ENCODE assay signal across 8 cellular contexts in genomic region chr19:3557461-3558248, GRCh38. TPM values are rescaled to one million over a fixed set of nuclear protein-coding genes. Genes with fewer than 3 reads are reported as not detected.
DNase-seq lines count a peak whose midpoint lies in the region; ATAC-seq and TF ChIP-seq lines count a peak whose summit lies in the region.

MFSD12 (minus strand) TSS chr19:3557586; CDS start chr19:3557403, 183 bp downstream.

- POLR2A ChIA-PET in AG04449 (lab: Yijun Ruan, JAX) = interaction anchor here (0.7 to 1.1 kb wide), 4 partner anchors 12 to 98 kb away, joined by 3 to 4 read pairs (median 3); no protein-coding TSS in a partner anchor

- CTCF ChIA-PET in AG04449 (lab: Yijun Ruan, JAX) = interaction anchor here (0.9 to 6.4 kb wide), 6 partner anchors 10 to 107 kb away, joined by 3 to 66 read pairs (median 4); no protein-coding TSS in a partner anchor

- in situ Hi-C loops in T47D (cut with HindIII; ENCODE audit: low pct_unique_long_range_greater_than_20kb, low sequenced_read_pairs) = no loop called here

- peaks cover 35% of the 10 kb centered on the region for H3K79me2 ChIP-seq in smooth muscle cell (ENCODE audit: low read depth)

- peak; percentile 51 for ATAC-seq in GM18870 (IDR thresholded peaks at IDR 0.05; ENCODE audit: unreplicated experiment)
- ATAC-seq in HG03108 (IDR thresholded peaks at IDR 0.05; ENCODE audit: unreplicated experiment) = peak; percentile 76

- peak within 1 kb of the TSS; percentile 84 for H3K9ac ChIP-seq in smooth muscle cell (ENCODE audit: low read depth)

- H3K27ac ChIP-seq in VCaP (peak within 1 kb of the TSS; percentile 69), smooth muscle cell (ENCODE audit: low read depth) (peak within 1 kb of the TSS; percentile 84)

- H3F3A ChIP-seq in smooth muscle cell (ENCODE audit: low read depth) = no peaks in the 10 kb centered on the region

- 1% methylated on average over 55 of the region's 81 CpGs for WGBS in smooth muscle cell (ENCODE audit: low lambda C conversion rate)

- TF ChIP-seq CTCF in AG04449 (IDR thresholded peaks at IDR 0.05; ENCODE audit: insufficient read depth, low read length, missing control alignments) (no peak), VCaP (conservative IDR thresholded peaks at IDR 0.05) (no peak; the same call in 1 of the 2 replicates), smooth muscle cell (IDR thresholded peaks at IDR 0.05; ENCODE audit: borderline replicate concordance, insufficient read depth, poor library complexity, severe bottlenecking) (no peak)

- H3K9me3 ChIP-seq in smooth muscle cell (replicated peaks; ENCODE audit: low read depth) = no peaks in the 10 kb centered on the region

- DNase-seq in AG04449 (ENCODE audit: low read depth, low spot score) (peak; percentile 40), NCI-H2171 treated with DMSO at 0.1 percent for 48 hours (lab: John Stamatoyannopoulos, UW) (peak; percentile 88), T47D (ENCODE audit: low read depth in 1 of 2, low spot score in 1 of 2) (peak; percentile 92 to 96), iPS-NIHi7 (ENCODE audit: extremely low spot score) (peak; percentile 100), smooth muscle cell (lab: John Stamatoyannopoulos, UW; ENCODE audit: unreplicated experiment) (peak; percentile 72)

- no peaks in the 10 kb centered on the region for H3K36me3 ChIP-seq in smooth muscle cell (ENCODE audit: low read depth)

- peak within 1 kb of the TSS; percentile 92 for H3K4me2 ChIP-seq in smooth muscle cell

- H3K4me3 ChIP-seq in AG04449 (ENCODE audit: low read depth, low read length) (peak within 1 kb of the TSS; percentile 86), smooth muscle cell (peak within 1 kb of the TSS; percentile 76)

- H4K20me1 ChIP-seq in smooth muscle cell (ENCODE audit: low read depth) = peaks cover 28% of the 10 kb centered on the region

- H2AFZ ChIP-seq in smooth muscle cell (ENCODE audit: low read depth) = peak within 1 kb of the TSS; percentile 56

- H3K27me3 ChIP-seq in smooth muscle cell (ENCODE audit: low read depth) = no peaks in the 10 kb centered on the region

- no peaks in the 10 kb centered on the region for H3K4me1 ChIP-seq in smooth muscle cell (ENCODE audit: low read depth)

RNA-seq across cellular contexts. Expression of gene MFSD12, which starts in this region (rescaled TPM):
- total RNA-seq in smooth muscle cell = 26.8 and 56.0 TPM in 2 replicates
- 73.8 and 93.9 TPM in 2 replicates for polyA plus RNA-seq in smooth muscle cell

Comparison
In these comparisons a context has a peak if more than half of its experiments do, and no peak if none do; other contexts are left out.
1. Peak in every context shown above with its lines: DNase-seq, ATAC-seq, H3K4me3 ChIP-seq and H3K27ac ChIP-seq.
2. DNase-seq: peak in every context shown above with its lines; median percentile 100 in iPS-NIHi7; 94 in T47D; 88 in NCI-H2171 treated with DMSO at 0.1 percent for 48 hours; 72 in smooth muscle cell; 40 in AG04449.